ENCODE assay signal across 28 cellular contexts in genomic region chr10:20836401-20836800, GRCh38.
"Had no signal": no experiment of that assay in that cellular context is flagged by ENCODE, and none has a peak within 500 bp of the region (broad histone marks: within the 10 kb centered on the region; RNA-seq: fewer than 3 reads in every experiment).

No MANE protein-coding gene starts in this region.

- DNase-seq: activated B cell treated with CpG ODN at 0.5 μM for 24 hours; activated CD4-positive, alpha-beta memory T cell treated with anti-CD3 and anti-CD28 coated beads for 36 hours; activated CD4-positive, alpha-beta T cell treated with anti-CD3 and anti-CD28 coated beads for 4 hours; activated CD4-positive, alpha-beta T cell treated with anti-CD3 and anti-CD28 coated beads, Interleukin-2, amount 10 ng/mL, durations not matched to agents 24 days and 14 days; activated CD4-positive, alpha-beta T cell treated with anti-CD3 and anti-CD28 coated beads, Interleukin-2, amount 50 U/mL, for 1 hour; activated CD4-positive, alpha-beta T cell treated with anti-CD3 and anti-CD28 coated beads, Interleukin-2, amount 50 U/mL, for 4 hours; activated CD4-positive, CD25-positive, alpha-beta regulatory T cell treated with anti-CD3 and anti-CD28 coated beads, Interleukin-2, amount 50 U/mL, for 72 hours; activated CD8-positive, alpha-beta memory T cell treated with anti-CD3 and anti-CD28 coated beads, Interleukin-2, amount 50 U/mL, for 4 hours; activated CD8-positive, alpha-beta T cell treated with anti-CD3 and anti-CD28 coated beads for 36 hours; activated effector memory CD4-positive, alpha-beta T cell treated with Interleukin-2 at 50 U/mL for 16 hours; activated gamma-delta T cell; activated naive CD4-positive, alpha-beta T cell treated with anti-CD3 and anti-CD28 coated beads, Interleukin-2, amount 10 ng/mL, durations not matched to agents 7 days and 5 days; activated naive CD4-positive, alpha-beta T cell treated with Interleukin-2 at 50 U/mL for 16 hours; activated naive CD8-positive, alpha-beta T cell treated with anti-CD3 and anti-CD28 coated beads, Interleukin-2, amount 10 ng/mL, durations not matched to agents 7 days and 5 days; activated naive CD8-positive, alpha-beta T cell treated with anti-CD3 and anti-CD28 coated beads, Interleukin-2, amount 50 U/mL, for 24 hours; activated T-cell treated with anti-CD3 and anti-CD28 coated beads for 4 hours; activated T-cell treated with anti-CD3 and anti-CD28 coated beads, Interleukin-2, amount 50 U/mL, for 1 hour; activated T-cell treated with anti-CD3 and anti-CD28 coated beads, Interleukin-2, amount 50 U/mL, for 48 hours; amygdala; anterior cingulate cortex; caudate nucleus; cerebellar nuclear complex; SW 1271; T-helper 1 cell; T-helper 2 cell; T-helper 9 cell had no signal

- H3K4me3 ChIP-seq: ascending aorta had no signal

- H3K27ac ChIP-seq: ascending aorta, VCaP had no signal

- H3K36me3 ChIP-seq: ascending aorta had no signal

- H3K4me1 ChIP-seq: ascending aorta had no signal

- H3K27me3 ChIP-seq: ascending aorta had no signal

- ATAC-seq: activated CD8-positive, alpha-beta T cell treated with anti-CD3 and anti-CD28 coated beads for 36 hours; activated naive CD8-positive, alpha-beta T cell treated with anti-CD3 and anti-CD28 coated beads, Interleukin-2, amount 50 U/mL, for 24 hours had no signal
